ENCODE assay signal across 10 cellular contexts in genomic region chr10:62056219-62056618, GRCh38.
DNase-seq lines count a peak whose midpoint lies in the region; ATAC-seq and TF ChIP-seq lines count a peak whose summit lies in the region.
"Had no signal": no experiment of that assay in that cellular context is flagged by ENCODE, and none has a peak within 500 bp of the region (broad histone marks: within the 10 kb centered on the region; RNA-seq: fewer than 3 reads in every experiment).

No MANE protein-coding gene starts in this region.

- no peak for ATAC-seq in heart right ventricle
- ATAC-seq in Right ventricle myocardium superior (ENCODE audit: poor library complexity) = no peak
- ATAC-seq in naive B cell (ENCODE audit: low read depth in 2 of 2) = no peak
- ATAC-seq in GM19397 (IDR thresholded peaks at IDR 0.05; ENCODE audit: unreplicated experiment) = no peak
- ATAC-seq: GM12878 had no signal

- TF ChIP-seq EP300 in transverse colon (IDR thresholded peaks at IDR 0.05; ENCODE audit: low read depth) = no peak

- H3K36me3 Mint-ChIP-seq in activated naive CD8-positive, alpha-beta T cell treated with anti-CD3 and anti-CD28 coated beads for 36 hours = peaks cover 91% of the 10 kb centered on the region
- H3K36me3 Mint-ChIP-seq in naive B cell = peaks cover 76 to 84% of the 10 kb centered on the region in 2 donors

- WGBS in heart right ventricle, 2 donors = 82 to 85% methylated on average over 2 of the region's 2 CpGs
- WGBS in transverse colon (ENCODE audit: low coverage in 1 of 2), 2 donors = 76 to 90% methylated on average over 2 of the region's 2 CpGs

- H3K27me3 Mint-ChIP-seq in activated naive CD8-positive, alpha-beta T cell treated with anti-CD3 and anti-CD28 coated beads for 36 hours = no peaks in the 10 kb centered on the region
- H3K27me3 Mint-ChIP-seq in naive B cell = no peaks in the 10 kb centered on the region

- TF ChIP-seq POLR2A in transverse colon (IDR thresholded peaks at IDR 0.05) = no peak

- H3K27ac ChIP-seq in heart right ventricle = peak overlapping the region; percentile 65 to 98 (median 92)
- peak overlapping the region; percentile 69 to 91 (median 82) for H3K27ac ChIP-seq in transverse colon
- H3K27ac ChIP-seq in caudate nucleus (ENCODE audit: low read depth, low read length) = no peak overlapping the region

- H3K9me3 ChIP-seq in heart right ventricle = no peaks in the 10 kb centered on the region
- H3K9me3 ChIP-seq in transverse colon = no peaks in the 10 kb centered on the region

- H3K4me3 ChIP-seq in heart right ventricle = no peak overlapping the region
- peak overlapping the region in 1 of 4 donors; percentile 2 for H3K4me3 ChIP-seq in transverse colon
- H3K4me3 ChIP-seq: GM12878 had no signal

- H3K4me3 Mint-ChIP-seq in activated naive CD8-positive, alpha-beta T cell treated with anti-CD3 and anti-CD28 coated beads for 36 hours = no peak overlapping the region
- H3K4me3 Mint-ChIP-seq in naive B cell = peak overlapping the region in 4 of 8 donors; percentile 20 to 76 (median 54)

- peaks cover 39% of the 10 kb centered on the region for H3K4me1 Mint-ChIP-seq in activated naive CD8-positive, alpha-beta T cell treated with anti-CD3 and anti-CD28 coated beads for 36 hours
- peaks cover 70 to 95% (median 79%) of the 10 kb centered on the region in 3 donors for H3K4me1 Mint-ChIP-seq in naive B cell

- H3K9me3 Mint-ChIP-seq in activated naive CD8-positive, alpha-beta T cell treated with anti-CD3 and anti-CD28 coated beads for 36 hours = peaks cover 4% of the 10 kb centered on the region
- H3K9me3 Mint-ChIP-seq in naive B cell = peaks cover 0 to 13% (median 4%) of the 10 kb centered on the region in 7 donors

- H3K27ac Mint-ChIP-seq in activated naive CD8-positive, alpha-beta T cell treated with anti-CD3 and anti-CD28 coated beads for 36 hours = peak overlapping the region; percentile 13
- H3K27ac Mint-ChIP-seq in naive B cell = peak overlapping the region; percentile 26 to 96 (median 90)

- no peak for DNase-seq in heart right ventricle
- DNase-seq in Right ventricle myocardium superior = no peak
- no peak for DNase-seq in activated naive CD8-positive, alpha-beta T cell treated with anti-CD3 and anti-CD28 coated beads for 36 hours
- no peak for DNase-seq in naive B cell
- no peak for DNase-seq in transverse colon
- DNase-seq in caudate nucleus (lab: John Stamatoyannopoulos, UW) = no peak
- DNase-seq in NOMO-1 (lab: John Stamatoyannopoulos, UW; ENCODE audit: unreplicated experiment in 2 of 2) = no peak
- DNase-seq: COR-L47 had no signal

- H3K4me1 ChIP-seq in heart right ventricle = peaks cover 24 to 100% (median 93%) of the 10 kb centered on the region in 9 donors
- peaks cover 21 to 87% (median 59%) of the 10 kb centered on the region in 4 donors for H3K4me1 ChIP-seq in transverse colon

- H3K36me3 ChIP-seq in heart right ventricle = peaks cover 0 to 84% (median 19%) of the 10 kb centered on the region in 9 donors
- peaks cover 0 to 5% (median 2%) of the 10 kb centered on the region in 4 donors for H3K36me3 ChIP-seq in transverse colon

- in situ Hi-C loops in transverse colon (cut with MboI; ENCODE audit: low pct_ligation_motif_present in 1 of 4, low pct_unique_long_range_greater_than_20kb in 1 of 4, low sequenced_read_pairs in 3 of 4) = no loop called here

- no peaks in the 10 kb centered on the region for H3K27me3 ChIP-seq in heart right ventricle
- H3K27me3 ChIP-seq in transverse colon = no peaks in the 10 kb centered on the region

- no peak for TF ChIP-seq CTCF in heart right ventricle (IDR thresholded peaks at IDR 0.05)
- TF ChIP-seq CTCF in transverse colon (IDR thresholded peaks at IDR 0.05) = no peak

- intact Hi-C loops in heart right ventricle (cut with DNase I) (no loop called here), Right ventricle myocardium superior (cut with DNase I) (no loop called here), transverse colon (cut with DNase I; ENCODE audit: low total_unique reads) (no loop called here)
